ENCODE assay signal across 1 cellular context in genomic region chr19:13937479-13938360, GRCh38.
TF ChIP-seq lines count a peak whose summit lies in the region.

No MANE protein-coding gene starts in this region.

TF ChIP-seq in GM23338, 12 proteins besides CTCF, POLR2A, EP300 and RAD21 (continued from another document):
- TF ChIP-seq, protein P1, sequence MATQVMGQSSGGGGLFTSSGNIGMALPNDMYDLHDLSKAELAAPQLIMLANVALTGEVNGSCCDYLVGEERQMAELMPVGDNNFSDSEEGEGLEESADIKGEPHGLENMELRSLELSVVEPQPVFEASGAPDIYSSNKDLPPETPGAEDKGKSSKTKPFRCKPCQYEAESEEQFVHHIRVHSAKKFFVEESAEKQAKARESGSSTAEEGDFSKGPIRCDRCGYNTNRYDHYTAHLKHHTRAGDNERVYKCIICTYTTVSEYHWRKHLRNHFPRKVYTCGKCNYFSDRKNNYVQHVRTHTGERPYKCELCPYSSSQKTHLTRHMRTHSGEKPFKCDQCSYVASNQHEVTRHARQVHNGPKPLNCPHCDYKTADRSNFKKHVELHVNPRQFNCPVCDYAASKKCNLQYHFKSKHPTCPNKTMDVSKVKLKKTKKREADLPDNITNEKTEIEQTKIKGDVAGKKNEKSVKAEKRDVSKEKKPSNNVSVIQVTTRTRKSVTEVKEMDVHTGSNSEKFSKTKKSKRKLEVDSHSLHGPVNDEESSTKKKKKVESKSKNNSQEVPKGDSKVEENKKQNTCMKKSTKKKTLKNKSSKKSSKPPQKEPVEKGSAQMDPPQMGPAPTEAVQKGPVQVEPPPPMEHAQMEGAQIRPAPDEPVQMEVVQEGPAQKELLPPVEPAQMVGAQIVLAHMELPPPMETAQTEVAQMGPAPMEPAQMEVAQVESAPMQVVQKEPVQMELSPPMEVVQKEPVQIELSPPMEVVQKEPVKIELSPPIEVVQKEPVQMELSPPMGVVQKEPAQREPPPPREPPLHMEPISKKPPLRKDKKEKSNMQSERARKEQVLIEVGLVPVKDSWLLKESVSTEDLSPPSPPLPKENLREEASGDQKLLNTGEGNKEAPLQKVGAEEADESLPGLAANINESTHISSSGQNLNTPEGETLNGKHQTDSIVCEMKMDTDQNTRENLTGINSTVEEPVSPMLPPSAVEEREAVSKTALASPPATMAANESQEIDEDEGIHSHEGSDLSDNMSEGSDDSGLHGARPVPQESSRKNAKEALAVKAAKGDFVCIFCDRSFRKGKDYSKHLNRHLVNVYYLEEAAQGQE (IDR thresholded peaks at IDR 0.05; ENCODE audit: unreplicated experiment): no peak
